Comparison of ENCODE assay signal across 33 cellular contexts in the genomic region with DNA sequence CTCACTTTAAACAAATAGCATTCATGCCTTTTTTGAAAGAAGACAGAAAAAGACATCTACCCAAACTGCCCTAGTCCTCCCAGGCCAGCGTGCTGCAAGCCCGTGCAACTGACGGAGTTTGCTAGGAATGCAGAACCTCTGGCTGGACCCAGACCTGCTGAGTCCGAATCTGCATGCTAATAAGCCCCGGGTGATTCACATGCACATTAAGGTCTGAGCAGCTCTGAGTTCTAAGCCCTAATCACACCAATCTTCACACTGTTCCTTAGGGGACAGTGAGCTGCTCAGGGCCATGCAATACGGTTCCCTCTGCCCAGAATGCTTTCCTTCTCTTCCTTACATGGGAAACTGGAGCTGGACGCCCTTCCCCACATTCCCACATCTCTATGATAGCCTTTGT. TPM values are rescaled to one million over a fixed set of nuclear protein-coding genes. Genes with fewer than 3 reads are reported as not detected.
DNase-seq lines count a peak whose midpoint lies in the region; ATAC-seq, FAIRE-seq and TF ChIP-seq lines count a peak whose summit lies in the region.
"Had no signal": no experiment of that assay in that cellular context is flagged by ENCODE, and none has a peak within 500 bp of the region (broad histone marks: within the 10 kb centered on the region; RNA-seq: fewer than 3 reads in every experiment).

No MANE protein-coding gene starts in this region.

- CTCF ChIA-PET in K562 (lab: Yijun Ruan, JAX; ENCODE audit: low intra/inter-chr PET ratio), result no interaction called here

- no peak overlapping the region for H2AFZ ChIP-seq in K562 (ENCODE audit: low read depth, low read length)
- H2AFZ ChIP-seq in osteoblast (ENCODE audit: low read length), result no peak overlapping the region

- peak overlapping the region; percentile 71 for H3K27ac ChIP-seq in HUES48 (ENCODE audit: low read depth, low read length)
- H3K27ac ChIP-seq in K562 (ENCODE audit: extremely low read depth, low read depth, low read length), result no peak overlapping the region
- H3K27ac ChIP-seq in foreskin keratinocyte, result no peak overlapping the region
- no peak overlapping the region for H3K27ac ChIP-seq in osteoblast (ENCODE audit: low read depth, low read length)
- no peak overlapping the region for H3K27ac ChIP-seq in prostate gland
- H3K27ac ChIP-seq: C4-2B, left ventricle myocardium inferior, SK-N-MC, thyroid gland had no signal

- peaks cover 4% of the 10 kb centered on the region; the same call in 1 of the 2 replicates for H4K20me1 ChIP-seq in K562 (replicated peaks; ENCODE audit: control insufficient read depth, insufficient read depth, low read length)
- H4K20me1 ChIP-seq in osteoblast (ENCODE audit: insufficient read depth, low read length), result no peaks in the 10 kb centered on the region

- no peak for TF ChIP-seq RAD21 in K562 (CRISPR knock-in tag; conservative IDR thresholded peaks at IDR 0.05 in 1 of 2, IDR thresholded peaks at IDR 0.05 in 1 of 2)

- TF ChIP-seq EP300 in K562 (IDR thresholded peaks at IDR 0.05; ENCODE audit: low read length), result no peak

- H3K36me3 ChIP-seq in HUES48 (ENCODE audit: control insufficient read depth, insufficient read depth, low read length) (no peaks in the 10 kb centered on the region), K562 (ENCODE audit: control insufficient read depth, insufficient read depth, low read length) (no peaks in the 10 kb centered on the region), osteoblast (ENCODE audit: insufficient read depth, low read length) (no peaks in the 10 kb centered on the region), prostate gland (no peaks in the 10 kb centered on the region)
- H3K36me3 ChIP-seq: left ventricle myocardium inferior, thyroid gland had no signal

- H3K27me3 ChIP-seq in HUES48 (ENCODE audit: control insufficient read depth, insufficient read depth, low read length) (no peaks in the 10 kb centered on the region), K562 (ENCODE audit: control insufficient read depth in 2 of 2, insufficient read depth in 2 of 2, low read length in 2 of 2) (peaks cover 5 to 14% of the 10 kb centered on the region in 2 experiments; a peak in 3 of 5 replicates), foreskin keratinocyte (no peaks in the 10 kb centered on the region), osteoblast (ENCODE audit: insufficient read depth, low read length) (no peaks in the 10 kb centered on the region), prostate gland (replicated peaks; ENCODE audit: insufficient read depth) (no peaks in the 10 kb centered on the region)
- H3K27me3 ChIP-seq: thyroid gland had no signal

- H3K9ac ChIP-seq in HUES48 (ENCODE audit: low read depth, low read length), result no peak overlapping the region
- no peak overlapping the region for H3K9ac ChIP-seq in K562 (ENCODE audit: insufficient read depth in 1 of 2, low read depth in 2 of 2, low read length in 2 of 2)

- TF ChIP-seq CTCF in K562 (IDR thresholded peaks at IDR 0.05 in 2 of 3, conservative IDR thresholded peaks at IDR 0.05 in 1 of 3; ENCODE audit: insufficient read depth in 2 of 3, low read depth in 1 of 3, low read length in 3 of 3) (no peak), foreskin keratinocyte (conservative IDR thresholded peaks at IDR 0.05) (no peak), osteoblast (IDR thresholded peaks at IDR 0.05; ENCODE audit: extremely low read depth, low read depth, low read length) (no peak), prostate gland (IDR thresholded peaks at IDR 0.05) (no peak)

- no peak overlapping the region for H3K4me3 ChIP-seq in HUES48 (ENCODE audit: low read depth, low read length)
- no peak overlapping the region for H3K4me3 ChIP-seq in K562
- H3K4me3 ChIP-seq in osteoblast (ENCODE audit: insufficient read depth, low read length), result no peak overlapping the region
- no peak overlapping the region for H3K4me3 ChIP-seq in prostate gland
- H3K4me3 ChIP-seq: left ventricle myocardium inferior, SK-N-MC, thyroid gland had no signal

- peaks cover 10% of the 10 kb centered on the region for H3K4me1 ChIP-seq in HUES48 (ENCODE audit: control insufficient read depth, insufficient read depth, low read length)
- no peaks in the 10 kb centered on the region; a peak in 1 of 5 replicates for H3K4me1 ChIP-seq in K562 (replicated peaks in 1 of 2; ENCODE audit: control insufficient read depth in 2 of 2, insufficient read depth in 2 of 2, low read length in 2 of 2)
- H3K4me1 ChIP-seq in foreskin keratinocyte, result no peaks in the 10 kb centered on the region
- no peaks in the 10 kb centered on the region for H3K4me1 ChIP-seq in osteoblast (ENCODE audit: insufficient read depth, low read length)
- no peaks in the 10 kb centered on the region for H3K4me1 ChIP-seq in prostate gland (replicated peaks)
- H3K4me1 ChIP-seq: left ventricle myocardium inferior, thyroid gland had no signal

- POLR2A ChIA-PET in K562 (lab: Yijun Ruan, JAX), result no interaction called here

- no peak for FAIRE-seq in K562 (lab: Jason Lieb, UNC)
- FAIRE-seq: colon, GM12892 had no signal

- DNase-seq in K562 (ENCODE audit: extremely low read depth in 1 of 4, low spot score in 3 of 4) (no peak), foreskin keratinocyte (peak; percentile 17 to 55), osteoblast (ENCODE audit: insufficient read length, low spot score, missing footprints) (peak; percentile 31), prostate gland (ENCODE audit: low spot score) (no peak), HK-2 (ENCODE audit: unreplicated experiment) (no peak), hypothalamus (lab: John Stamatoyannopoulos, UW) (no peak)
- DNase-seq: activated CD4-positive, alpha-beta T cell treated with anti-CD3 and anti-CD28 coated beads for 36 hours; activated gamma-delta T cell; activated naive CD8-positive, alpha-beta T cell treated with anti-CD3 and anti-CD28 coated beads, Interleukin-2, amount 50 U/mL, for 24 hours; activated T-cell treated with anti-CD3 and anti-CD28 coated beads, Interleukin-2, amount 50 U/mL, for 1 hour; effector memory CD8-positive, alpha-beta T cell; immature natural killer cell; Karpas-422; left ventricle myocardium inferior; midbrain; MV-4-11; naive thymus-derived CD8-positive, alpha-beta T cell; NCI-H146; NCI-H526; right cardiac atrium; stimulated activated naive CD4-positive, alpha-beta T cell treated with Interleukin-2 at 50 U/mL for 16 hours; T-helper 17 cell; thyroid gland had no signal

- in situ Hi-C loops in K562 (cut with MboI), result no loop called here

- H3K4me2 ChIP-seq in K562 (ENCODE audit: insufficient read depth, low read length) (no peak overlapping the region), osteoblast (ENCODE audit: insufficient read depth, low read length) (no peak overlapping the region)

- no peaks in the 10 kb centered on the region for H3K9me1 ChIP-seq in K562 (ENCODE audit: control insufficient read depth, insufficient read depth, low read length)

- intact Hi-C loops in K562 (cut with micrococcal nuclease) (no loop called here), prostate gland (cut with DNase I) (no loop called here)

- TF ChIP-seq POLR2A in K562 (conservative IDR thresholded peaks at IDR 0.05) (no peak), prostate gland (IDR thresholded peaks at IDR 0.05) (no peak)

- peak; percentile 53 for ATAC-seq in K562
- peak; percentile 68 for ATAC-seq in foreskin keratinocyte
- ATAC-seq in GM19023 (IDR thresholded peaks at IDR 0.05; ENCODE audit: unreplicated experiment), result no peak
- ATAC-seq: activated CD4-positive, alpha-beta T cell treated with anti-CD3 and anti-CD28 coated beads for 36 hours; activated naive CD8-positive, alpha-beta T cell treated with anti-CD3 and anti-CD28 coated beads, Interleukin-2, amount 50 U/mL, for 24 hours; effector memory CD8-positive, alpha-beta T cell; naive thymus-derived CD8-positive, alpha-beta T cell; right cardiac atrium; T-helper 17 cell had no signal

- H3K79me2 ChIP-seq in K562 (ENCODE audit: control insufficient read depth, insufficient read depth, low read length) (no peaks in the 10 kb centered on the region), osteoblast (ENCODE audit: insufficient read depth, low read length) (no peaks in the 10 kb centered on the region)

- no peaks in the 10 kb centered on the region for H3K9me3 ChIP-seq in HUES48 (ENCODE audit: control insufficient read depth, insufficient read depth, low read length)
- H3K9me3 ChIP-seq in K562 (replicated peaks; ENCODE audit: control insufficient read depth, insufficient read depth, low read depth, low read length), result no peaks in the 10 kb centered on the region
- H3K9me3 ChIP-seq in osteoblast (ENCODE audit: low read depth, low read length), result no peaks in the 10 kb centered on the region
- H3K9me3 ChIP-seq in prostate gland, result no peaks in the 10 kb centered on the region
- H3K9me3 ChIP-seq: left ventricle myocardium inferior, thyroid gland had no signal

- no TSS peak for BruUV-seq in K562 (replicated peaks; lab: Mats Ljungman, UMichigan)

- 5% methylated on average over 7 of the region's 7 CpGs for WGBS in K562 (ENCODE audit: insufficient coverage, low coverage, missing lambda C conversion rate)
- 42% methylated on average over 7 of the region's 7 CpGs for WGBS in prostate gland

RNA-seq across cellular contexts. Expression of a gene that starts 25.2 kb away (rescaled TPM):
- 0.90 and 1.3 TPM in 2 replicates for total RNA-seq in K562 (2011; cell fraction: chromatin; rRNA removed; ENCODE audit: low replicate concordance)
- total RNA-seq in K562 (2011; cell fraction: nucleolus; rRNA removed), result not detected in 2 replicates
- 2.4 TPM in 1 of 2 replicates, not detected in the other for total RNA-seq in K562 (2011; cell fraction: nucleoplasm; rRNA removed)
- total RNA-seq in K562 (2014; rRNA removed), result not detected in 2 replicates
- total RNA-seq in K562 (2014; rRNA removed; fragmentation: Illumina TruSeq; extraction: Trizol), result not detected in 2 replicates
- 0.04 TPM in 1 of 2 replicates, not detected in the other for total RNA-seq in K562 (2015; rRNA removed; fragmentation: Illumina TruSeq; extraction: Trizol)
- 0.20 TPM in 1 of 2 replicates, not detected in the other for total RNA-seq in K562 (2021)
- 0.03 and 0.36 TPM in 2 replicates for polyA plus RNA-seq in K562 (2011; rRNA removed)
- polyA plus RNA-seq in K562 (2011; cell fraction: cytosol; rRNA removed), result 0.03 TPM in 1 of 2 replicates, not detected in the other
- 0.34 and 0.76 TPM in 2 replicates for polyA plus RNA-seq in K562 (2011; cell fraction: nucleus; rRNA removed)
- 0.09 and 0.12 TPM in 2 replicates for polyA plus RNA-seq in K562 (2012)
- 0.03 and 0.04 TPM in 2 replicates for polyA plus RNA-seq in K562 (2014; fragmentation: Illumina TruSeq; extraction: Trizol)
- not detected for polyA plus RNA-seq in K562 (2014; fragmentation: Nextera tagmentation; extraction: Ambion mirVana)
- 0.28 TPM in 1 of 2 replicates, not detected in the other for polyA plus RNA-seq in K562 (2014; rRNA removed)
- not detected in 2 replicates for polyA minus RNA-seq in K562 (2011; rRNA and poly(A)+ RNA removed)
- not detected in 2 replicates for polyA minus RNA-seq in K562 (2011; cell fraction: cytosol; rRNA and poly(A)+ RNA removed)
- polyA minus RNA-seq in K562 (2011; cell fraction: nucleus; rRNA and poly(A)+ RNA removed), result not detected in 2 replicates
- 0.42 and 0.48 TPM in 2 replicates for total RNA-seq in foreskin keratinocyte
- polyA plus RNA-seq in foreskin keratinocyte, result 0.03 and 0.08 TPM in 2 replicates
- 0.29 and 0.36 TPM in 2 replicates for total RNA-seq in osteoblast
- total RNA-seq in prostate gland, result under 1 TPM in 1 of 2 donors, not detected in 1; 0.27 TPM
- total RNA-seq: Daoy, left ventricle myocardium inferior had no signal
- polyA plus RNA-seq: naive thymus-derived CD8-positive, alpha-beta T cell had no signal

RNA-seq across cellular contexts. Expression of a gene that starts 27.8 kb away (rescaled TPM):
- not detected in 2 replicates for total RNA-seq in K562 (2011; cell fraction: chromatin; rRNA removed; ENCODE audit: low replicate concordance)
- total RNA-seq in K562 (2011; cell fraction: nucleolus; rRNA removed), result not detected in 2 replicates
- not detected in 2 replicates for total RNA-seq in K562 (2011; cell fraction: nucleoplasm; rRNA removed)
- total RNA-seq in K562 (2014; rRNA removed) (not detected in 2 replicates), K562 (2014; rRNA removed; fragmentation: Illumina TruSeq; extraction: Trizol) (not detected in 2 replicates), K562 (2015; rRNA removed; fragmentation: Illumina TruSeq; extraction: Trizol) (not detected in 2 replicates), K562 (2021) (not detected in 2 replicates), foreskin keratinocyte (0.14 and 0.37 TPM in 2 replicates), osteoblast (0.29 and 0.36 TPM in 2 replicates), prostate gland (1 to 10 TPM in 1 of 2 donors, not detected in 1; 2.2 TPM)
- polyA plus RNA-seq in K562 (2011; rRNA removed) (not detected in 2 replicates), K562 (2014; fragmentation: Illumina TruSeq; extraction: Trizol) (not detected in 2 replicates), K562 (2014; fragmentation: Nextera tagmentation; extraction: Ambion mirVana) (not detected), K562 (2014; rRNA removed) (not detected in 2 replicates), foreskin keratinocyte (0.12 and 0.14 TPM in 2 replicates)
- polyA plus RNA-seq in K562 (2011; cell fraction: cytosol; rRNA removed), result not detected in 2 replicates
- not detected in 2 replicates for polyA plus RNA-seq in K562 (2011; cell fraction: nucleus; rRNA removed)
- not detected in 2 replicates for polyA plus RNA-seq in K562 (2012)
- polyA minus RNA-seq in K562 (2011; rRNA and poly(A)+ RNA removed), result not detected in 2 replicates
- polyA minus RNA-seq in K562 (2011; cell fraction: cytosol; rRNA and poly(A)+ RNA removed), result not detected in 2 replicates
- not detected in 2 replicates for polyA minus RNA-seq in K562 (2011; cell fraction: nucleus; rRNA and poly(A)+ RNA removed)
- total RNA-seq: osteocyte had no signal

RNA-seq across cellular contexts. Expression of a gene that starts 28.5 kb away (rescaled TPM):
- not detected in 2 replicates for total RNA-seq in K562 (2011; cell fraction: chromatin; rRNA removed; ENCODE audit: low replicate concordance)
- not detected in 2 replicates for total RNA-seq in K562 (2011; cell fraction: nucleolus; rRNA removed)
- total RNA-seq in K562 (2011; cell fraction: nucleoplasm; rRNA removed), result not detected in 2 replicates
- not detected in 2 replicates for total RNA-seq in K562 (2014; rRNA removed)
- not detected in 2 replicates for total RNA-seq in K562 (2014; rRNA removed; fragmentation: Illumina TruSeq; extraction: Trizol)
- total RNA-seq in K562 (2015; rRNA removed; fragmentation: Illumina TruSeq; extraction: Trizol), result not detected in 2 replicates
- total RNA-seq in K562 (2021), result not detected in 2 replicates
- not detected in 2 replicates for polyA plus RNA-seq in K562 (2011; rRNA removed)
- polyA plus RNA-seq in K562 (2011; cell fraction: cytosol; rRNA removed), result not detected in 2 replicates
- polyA plus RNA-seq in K562 (2011; cell fraction: nucleus; rRNA removed), result not detected in 2 replicates
- polyA plus RNA-seq in K562 (2012), result not detected in 2 replicates
- polyA plus RNA-seq in K562 (2014; fragmentation: Illumina TruSeq; extraction: Trizol), result not detected in 2 replicates
- polyA plus RNA-seq in K562 (2014; fragmentation: Nextera tagmentation; extraction: Ambion mirVana), result not detected
- not detected in 2 replicates for polyA plus RNA-seq in K562 (2014; rRNA removed)
- polyA minus RNA-seq in K562 (2011; rRNA and poly(A)+ RNA removed), result not detected in 2 replicates
- polyA minus RNA-seq in K562 (2011; cell fraction: cytosol; rRNA and poly(A)+ RNA removed), result not detected in 2 replicates
- not detected in 2 replicates for polyA minus RNA-seq in K562 (2011; cell fraction: nucleus; rRNA and poly(A)+ RNA removed)
- not detected in 2 replicates for total RNA-seq in foreskin keratinocyte
- not detected in 2 replicates for polyA plus RNA-seq in foreskin keratinocyte
- under 0.01 TPM in 2 replicates for total RNA-seq in osteoblast
- total RNA-seq in prostate gland, result under 1 TPM; 0.14 to 0.34 TPM
- total RNA-seq: HT1080, osteocyte had no signal
- polyA plus RNA-seq: AG04450; naive thymus-derived CD8-positive, alpha-beta T cell had no signal

Comparison
In these comparisons a context has a peak if more than half of its experiments do, and no peak if none do; other contexts are left out.
1. DNase-seq: peak in foreskin keratinocyte (2 of 2) and osteoblast (single experiment); none in K562 (0 of 4), prostate gland (single experiment), HK-2 (single experiment) and hypothalamus (0 of 51).